Comparison of ENCODE assay signal across 14 cellular contexts in genomic region chr7:85237721-85238120, GRCh38. TPM values are rescaled to one million over a fixed set of nuclear protein-coding genes. Genes with fewer than 3 reads are reported as not detected.
"Had no signal": no experiment of that assay in that cellular context is flagged by ENCODE, and none has a peak within 500 bp of the region (broad histone marks: within the 10 kb centered on the region; RNA-seq: fewer than 3 reads in every experiment).

No MANE protein-coding gene starts in this region.

- H3K9me3 ChIP-seq: right atrium auricular region, thyroid gland, uterus had no signal

- DNase-seq: activated CD8-positive, alpha-beta memory T cell treated with anti-CD3 and anti-CD28 coated beads, Interleukin-2, amount 50 U/mL, for 48 hours; activated CD8-positive, alpha-beta T cell treated with anti-CD3 and anti-CD28 coated beads, Interleukin-2, amount 10 ng/mL, durations not matched to agents 7 days and 5 days; activated naive CD4-positive, alpha-beta T cell treated with anti-CD3 and anti-CD28 coated beads for 36 hours; cerebellar nuclear complex; endodermal cell; erythroblast; foreskin keratinocyte; head of caudate nucleus; naive thymus-derived CD4-positive, alpha-beta T cell; T-helper 9 cell; thyroid gland; uterus had no signal

- H3K4me3 Mint-ChIP-seq: activated CD8-positive, alpha-beta T cell treated with anti-CD3 and anti-CD28 coated beads, Interleukin-2, amount 10 ng/mL, durations not matched to agents 7 days and 5 days; activated naive CD4-positive, alpha-beta T cell treated with anti-CD3 and anti-CD28 coated beads for 36 hours; endodermal cell; naive thymus-derived CD4-positive, alpha-beta T cell had no signal

- H3K27me3 ChIP-seq: foreskin keratinocyte, right atrium auricular region, thyroid gland, uterus had no signal

- H3K27me3 Mint-ChIP-seq: naive thymus-derived CD4-positive, alpha-beta T cell had no signal

- H3K4me3 ChIP-seq: right atrium auricular region, skin epidermis, thyroid gland, uterus had no signal

- H3K4me1 Mint-ChIP-seq: naive thymus-derived CD4-positive, alpha-beta T cell had no signal

- H3K27ac ChIP-seq: foreskin keratinocyte, right atrium auricular region, skin epidermis, thyroid gland, uterus had no signal

- H3K36me3 Mint-ChIP-seq: naive thymus-derived CD4-positive, alpha-beta T cell had no signal

- H3K4me1 ChIP-seq: foreskin keratinocyte, right atrium auricular region, thyroid gland, uterus had no signal

- H3K36me3 ChIP-seq: right atrium auricular region, thyroid gland, uterus had no signal

- H3K9me3 Mint-ChIP-seq: endodermal cell had no signal

- H3K27ac Mint-ChIP-seq: activated CD8-positive, alpha-beta T cell treated with anti-CD3 and anti-CD28 coated beads, Interleukin-2, amount 10 ng/mL, durations not matched to agents 7 days and 5 days; activated naive CD4-positive, alpha-beta T cell treated with anti-CD3 and anti-CD28 coated beads for 36 hours; endodermal cell; naive thymus-derived CD4-positive, alpha-beta T cell had no signal

RNA-seq across cellular contexts. Expression of gene SEMA3D, which starts 50.9 kb away (rescaled TPM):
- total RNA-seq: activated CD8-positive, alpha-beta T cell treated with anti-CD3 and anti-CD28 coated beads, Interleukin-2, amount 10 ng/mL, durations not matched to agents 7 days and 5 days; activated naive CD4-positive, alpha-beta T cell treated with anti-CD3 and anti-CD28 coated beads for 36 hours; naive thymus-derived CD4-positive, alpha-beta T cell had no signal
- polyA plus RNA-seq: naive thymus-derived CD4-positive, alpha-beta T cell had no signal
